Comparison of ENCODE assay signal across 25 cellular contexts in genomic region chr17:66412857-66413563, GRCh38.
DNase-seq lines count a peak whose midpoint lies in the region; FAIRE-seq and TF ChIP-seq lines count a peak whose summit lies in the region.
"Had no signal": no experiment of that assay in that cellular context is flagged by ENCODE, and none has a peak within 500 bp of the region (broad histone marks: within the 10 kb centered on the region; RNA-seq: fewer than 3 reads in every experiment).

No MANE protein-coding gene starts in this region.

- H3K9ac ChIP-seq in OCI-LY1 (ENCODE audit: low read length): no peak overlapping the region; the same call in 1 of the 2 replicates
- H3K9ac ChIP-seq: KMS-11, SK-N-SH had no signal

- H3K36me3 Mint-ChIP-seq in CD4-positive, alpha-beta memory T cell: peaks cover 0 to 2% of the 10 kb centered on the region in 2 donors
- H3K36me3 Mint-ChIP-seq: natural killer cell treated with Interleukin-12 subunit alpha and Interleukin-12 subunit beta and Interleukin-15 and Interleukin-18, amount 100 ng/mL, for 72 hours had no signal

- no peak for TF ChIP-seq CTCF in OCI-LY1 (IDR thresholded peaks at IDR 0.05; ENCODE audit: low read length)

- H3K4me1 Mint-ChIP-seq in CD4-positive, alpha-beta memory T cell: peaks cover 36 to 73% (median 56%) of the 10 kb centered on the region in 4 donors

- no peaks in the 10 kb centered on the region for H3F3A ChIP-seq in OCI-LY1 (ENCODE audit: insufficient read depth, low read length)

- no peak overlapping the region for H2AFZ ChIP-seq in OCI-LY1 (ENCODE audit: low read length)
- H2AFZ ChIP-seq: PC-9 had no signal

- H3K4me3 ChIP-seq in CD4-positive, alpha-beta memory T cell (ENCODE audit: low read length in 2 of 2): no peak overlapping the region
- no peak overlapping the region for H3K4me3 ChIP-seq in OCI-LY1 (ENCODE audit: low read depth, low read length, poor library complexity, severe bottlenecking)
- H3K4me3 ChIP-seq: heart right ventricle, lung, PC-9, spleen, tibial artery had no signal

- no peaks in the 10 kb centered on the region for H3K9me3 Mint-ChIP-seq in CD4-positive, alpha-beta memory T cell
- H3K9me3 Mint-ChIP-seq: activated T-helper 17 cell treated with anti-CD3 and anti-CD28 coated beads, Interleukin-2, amount 50 U/mL, for 72 hours; endodermal cell; natural killer cell treated with Interleukin-12 subunit alpha and Interleukin-12 subunit beta and Interleukin-15 and Interleukin-18, amount 100 ng/mL, for 72 hours had no signal

- no peaks in the 10 kb centered on the region for H3K9me3 ChIP-seq in CD4-positive, alpha-beta memory T cell (ENCODE audit: control insufficient read depth in 1 of 2, low read length in 2 of 2)
- no peaks in the 10 kb centered on the region for H3K9me3 ChIP-seq in OCI-LY1 (ENCODE audit: low read length)
- H3K9me3 ChIP-seq: heart right ventricle, SK-N-SH, spleen, tibial artery had no signal

- peaks cover 38% of the 10 kb centered on the region for H3K4me1 ChIP-seq in CD4-positive, alpha-beta memory T cell (ENCODE audit: insufficient read depth, low read length)
- H3K4me1 ChIP-seq in OCI-LY1 (ENCODE audit: insufficient read depth, low read length, severe bottlenecking): peaks cover 72% of the 10 kb centered on the region
- H3K4me1 ChIP-seq: tibial artery had no signal

- H3K27me3 ChIP-seq in CD4-positive, alpha-beta memory T cell (ENCODE audit: insufficient read depth, low read length): no peaks in the 10 kb centered on the region
- no peaks in the 10 kb centered on the region for H3K27me3 ChIP-seq in OCI-LY1 (ENCODE audit: insufficient read depth, low read length)
- H3K27me3 ChIP-seq: heart right ventricle, spleen, tibial artery had no signal

- H3K36me3 ChIP-seq in CD4-positive, alpha-beta memory T cell (ENCODE audit: insufficient read depth, low read length): no peaks in the 10 kb centered on the region
- H3K36me3 ChIP-seq in OCI-LY1 (ENCODE audit: insufficient read depth, low read length): no peaks in the 10 kb centered on the region
- H3K36me3 ChIP-seq: heart right ventricle, spleen, tibial artery had no signal

- no peaks in the 10 kb centered on the region for H3K9me2 ChIP-seq in OCI-LY1 (ENCODE audit: low read depth, low read length)
- H3K9me2 ChIP-seq: SK-N-SH had no signal

- H4K20me1 ChIP-seq in OCI-LY1 (ENCODE audit: insufficient read depth, low read length): no peaks in the 10 kb centered on the region

- FAIRE-seq in GM12892 (lab: Jason Lieb, UNC): no peak
- FAIRE-seq: astrocyte had no signal

- POLR2A ChIA-PET in CD4-positive, alpha-beta memory T cell (lab: Charles Lee; ENCODE audit: partially characterized antibody): interaction anchor here (0.5 to 1.0 kb wide), 3 partner anchors 9 to 160 kb away, joined by 3 read pairs; no protein-coding TSS in a partner anchor

- CTCF ChIA-PET in CD4-positive, alpha-beta memory T cell (lab: Charles Lee; ENCODE audit: partially characterized antibody): interaction anchor here (0.7 to 1.3 kb wide), 2 partner anchors 10 to 33 kb away, joined by 3 to 4 read pairs; no protein-coding TSS in a partner anchor

- H3K79me2 ChIP-seq in OCI-LY1 (ENCODE audit: insufficient read depth, low read length): peaks cover 13% of the 10 kb centered on the region; the same call in 1 of the 2 replicates

- peak overlapping the region in 5 of 8 donors; percentile 2 to 64 (median 59) for H3K4me3 Mint-ChIP-seq in CD4-positive, alpha-beta memory T cell
- H3K4me3 Mint-ChIP-seq: activated T-helper 17 cell treated with anti-CD3 and anti-CD28 coated beads, Interleukin-2, amount 50 U/mL, for 72 hours; endodermal cell; natural killer cell treated with Interleukin-12 subunit alpha and Interleukin-12 subunit beta and Interleukin-15 and Interleukin-18, amount 100 ng/mL, for 72 hours had no signal

- peak overlapping the region; percentile 1 to 81 (median 28) for H3K27ac Mint-ChIP-seq in CD4-positive, alpha-beta memory T cell
- H3K27ac Mint-ChIP-seq: activated T-helper 17 cell treated with anti-CD3 and anti-CD28 coated beads, Interleukin-2, amount 50 U/mL, for 72 hours; endodermal cell had no signal

- H3K27ac ChIP-seq in CD4-positive, alpha-beta memory T cell (ENCODE audit: low read depth, low read length): no peak overlapping the region
- H3K27ac ChIP-seq in OCI-LY1 (ENCODE audit: low read depth, low read length, poor library complexity, severe bottlenecking): peak overlapping the region; percentile 92
- H3K27ac ChIP-seq: 22Rv1, heart right ventricle, HL-60, KMS-11, PC-9, spleen, tibial artery had no signal

- peak; percentile 5 for DNase-seq in NCI-H1092 treated with DMSO at 0.1 percent for 48 hours (lab: John Stamatoyannopoulos, UW)
- DNase-seq in NCI-H1092 (lab: John Stamatoyannopoulos, UW): no peak
- DNase-seq in CD4-positive, alpha-beta memory T cell: no peak
- DNase-seq in left kidney (ENCODE audit: low read depth, low spot score): peak; percentile 41
- DNase-seq in GM12892 (ENCODE audit: insufficient read length): no peak
- DNase-seq in SKM-1 (lab: John Stamatoyannopoulos, UW; ENCODE audit: unreplicated experiment): no peak
- DNase-seq in NCI-H2029 treated with DMSO at 0.1 percent for 48 hours (lab: John Stamatoyannopoulos, UW): no peak
- DNase-seq: activated CD8-positive, alpha-beta memory T cell treated with anti-CD3 and anti-CD28 coated beads for 24 hours; DMS79 treated with DMSO at 0.1 percent for 48 hours; endodermal cell; HCEC 1CT; heart right ventricle; NCI-H446; PC-9; SK-N-SH; spleen; tibial artery had no signal

- TF ChIP-seq POLR2A in GM12892 (IDR thresholded peaks at IDR 0.05; ENCODE audit: low read depth, low read length): no peak

- H3K27me3 Mint-ChIP-seq in CD4-positive, alpha-beta memory T cell: no peaks in the 10 kb centered on the region
- H3K27me3 Mint-ChIP-seq: activated T-helper 17 cell treated with anti-CD3 and anti-CD28 coated beads, Interleukin-2, amount 50 U/mL, for 72 hours; natural killer cell treated with Interleukin-12 subunit alpha and Interleukin-12 subunit beta and Interleukin-15 and Interleukin-18, amount 100 ng/mL, for 72 hours had no signal

- intact Hi-C loops in CD4-positive, alpha-beta memory T cell (cut with micrococcal nuclease): no loop called here

- peak overlapping the region; percentile 43 for H3K4me2 ChIP-seq in OCI-LY1 (ENCODE audit: low read length)
- H3K4me2 ChIP-seq: KMS-11, PC-9, SK-N-SH had no signal

Comparison
In these comparisons a context has a peak if more than half of its experiments do, and no peak if none do; other contexts are left out.
1. DNase-seq: peak in NCI-H1092 treated with DMSO at 0.1 percent for 48 hours (single experiment) and left kidney (single experiment); none in NCI-H1092 (single experiment), CD4-positive, alpha-beta memory T cell (0 of 5), GM12892 (single experiment), SKM-1 (single experiment) and NCI-H2029 treated with DMSO at 0.1 percent for 48 hours (single experiment).